Comparison of ENCODE assay signal across 8 cellular contexts in genomic region chr14:22391908-22392307, GRCh38.
A peak's percentile ranks its signal among the peaks of the same experiment; 100 is the strongest.
DNase-seq lines count a peak whose midpoint lies in the region; ATAC-seq and TF ChIP-seq lines count a peak whose summit lies in the region.

No MANE protein-coding gene starts in this region.

- no peaks in the 10 kb centered on the region for H3K36me3 ChIP-seq in testis (ENCODE audit: low read depth, missing control alignments)

- no peak overlapping the region for H4K5ac ChIP-seq in H9 (ENCODE audit: insufficient read length, low read depth, low read length)

- no peak overlapping the region for H2BK15ac ChIP-seq in H9 (ENCODE audit: low read depth, low read length)

- no peaks in the 10 kb centered on the region for H4K20me1 ChIP-seq in H9 (ENCODE audit: control insufficient read depth, insufficient read depth, insufficient read length)

- no peaks in the 10 kb centered on the region for H3K79me2 ChIP-seq in H9 (ENCODE audit: insufficient read depth, low read length)

- H3K9ac ChIP-seq in H9 (ENCODE audit: extremely low read depth, insufficient read length, low read length) = no peak overlapping the region

- no peaks in the 10 kb centered on the region for H3K27me3 ChIP-seq in H9 (ENCODE audit: insufficient read depth, low read length)
- H3K27me3 ChIP-seq in testis = no peaks in the 10 kb centered on the region

- H3K4me1 ChIP-seq in H9 (ENCODE audit: insufficient read depth, low read length) (no peaks in the 10 kb centered on the region), testis (no peaks in the 10 kb centered on the region)

- peak; percentile 67 for DNase-seq in Caki2 (ENCODE audit: low read depth)
- peak; percentile 69 for DNase-seq in H9
- DNase-seq in NCI-H82 treated with DMSO at 0.1 percent for 48 hours (lab: John Stamatoyannopoulos, UW; ENCODE audit: unreplicated experiment) = peak; percentile 3
- peak in 53 of 61 donors; percentile 3 to 81 (median 43) for DNase-seq in caudate nucleus (lab: John Stamatoyannopoulos, UW)
- peak; percentile 81 for DNase-seq in kidney tubule cell (ENCODE audit: low spot score)
- DNase-seq in testis = peak; percentile 68

- H3K27me3 Mint-ChIP-seq in H9 (ENCODE audit: low read depth) = peaks cover 1% of the 10 kb centered on the region

- H4K8ac ChIP-seq in H9 (replicated peaks; ENCODE audit: insufficient read length, low read depth, low read length) = no peak overlapping the region

- no peak overlapping the region; a peak in 1 of 7 replicates for H3K27ac Mint-ChIP-seq in H9

- H3K4me2 ChIP-seq in H9 (ENCODE audit: insufficient read depth, insufficient read length, low read length) = no peak overlapping the region

- no peak overlapping the region for H2BK20ac ChIP-seq in H9 (ENCODE audit: low read depth, low read length, poor library complexity, severe bottlenecking)

- H3K9me3 Mint-ChIP-seq in H9 = no peaks in the 10 kb centered on the region

- H3K23ac ChIP-seq in H9 (ENCODE audit: insufficient read length, low read depth, low read length) = no peak overlapping the region

- no peak overlapping the region for H2BK5ac ChIP-seq in H9 (ENCODE audit: insufficient read length, low read length)

- H3K27ac ChIP-seq in H9 (ENCODE audit: insufficient read length, low read depth, low read length) = no peak overlapping the region
- no peak overlapping the region for H3K27ac ChIP-seq in caudate nucleus (ENCODE audit: low read depth, low read length)
- H3K27ac ChIP-seq in testis = no peak overlapping the region

- no peaks in the 10 kb centered on the region for H3K36me3 Mint-ChIP-seq in H9 (ENCODE audit: insufficient read depth in 1 of 3, low read depth in 3 of 3)

- no peak overlapping the region for H3T11ph ChIP-seq in H9 (ENCODE audit: low read length)

- no peaks in the 10 kb centered on the region for H3K23me2 ChIP-seq in H9 (ENCODE audit: insufficient read length, low read depth, low read length, poor library complexity, severe bottlenecking)

- ATAC-seq in GM18519 (IDR thresholded peaks at IDR 0.05; ENCODE audit: low FRiP score, unreplicated experiment) (no peak), HG02970 (IDR thresholded peaks at IDR 0.05; ENCODE audit: low FRiP score, unreplicated experiment) (no peak)

- H3K9me3 ChIP-seq in H9 (ENCODE audit: control insufficient read depth, low read depth, low read length) = no peaks in the 10 kb centered on the region
- no peaks in the 10 kb centered on the region for H3K9me3 ChIP-seq in testis

- H2BK12ac ChIP-seq in H9 (ENCODE audit: insufficient read length, low read depth, low read length) = no peak overlapping the region

- H3K4me3 ChIP-seq in testis = no peak overlapping the region

- TF ChIP-seq POLR2A in testis (IDR thresholded peaks at IDR 0.05) = no peak

- no peak overlapping the region for H2AK5ac ChIP-seq in H9 (ENCODE audit: insufficient read length, low read length)

- H3K79me1 ChIP-seq in H9 (ENCODE audit: insufficient read depth, low read depth, low read length, poor library complexity, severe bottlenecking) = no peaks in the 10 kb centered on the region

- in situ Hi-C loops in Caki2 (cut with HindIII; ENCODE audit: low pct_unique_long_range_greater_than_20kb, low sequenced_read_pairs) = no loop called here

- peaks cover 0 to 3% of the 10 kb centered on the region in 2 experiments; a peak in 3 of 4 replicates for H3K4me1 Mint-ChIP-seq in H9

- TF ChIP-seq CTCF in H9 (conservative IDR thresholded peaks at IDR 0.05) = peak; percentile 81
- peak; percentile 42 to 47 (median 45) for TF ChIP-seq CTCF in testis (IDR thresholded peaks at IDR 0.05)

- H4K91ac ChIP-seq in H9 (ENCODE audit: insufficient read length, low read depth, low read length) = no peak overlapping the region

- H3K4me3 Mint-ChIP-seq in H9 = no peak overlapping the region

- H3K14ac ChIP-seq in H9 (ENCODE audit: insufficient read depth, low read length) = no peak overlapping the region

- H3K4ac ChIP-seq in H9 (ENCODE audit: low read depth, low read length) = no peak overlapping the region

- no CpG with 5 or more reads among the region's 6 CpGs for whole genome bisulfite sequencing in H9 (ENCODE audit: extremely low coverage, insufficient read length, low lambda C conversion rate)
- 45 to 49% methylated on average over 6 of the region's 6 CpGs for WGBS in testis, 2 donors

- H2AFZ ChIP-seq in H9 (ENCODE audit: low read length) = no peak overlapping the region

- no peak overlapping the region for H3K56ac ChIP-seq in H9 (ENCODE audit: insufficient read length, low read depth, low read length)

- intact Hi-C loops in testis (cut with DNase I; ENCODE audit: low total_unique reads) = loop anchor here (5.0 kb wide), 1 partner anchor 80 kb away; no protein-coding TSS in a partner anchor

- H2BK120ac ChIP-seq in H9 (ENCODE audit: low read depth, low read length, poor library complexity, severe bottlenecking) = no peak overlapping the region

- H3K18ac ChIP-seq in H9 (ENCODE audit: insufficient read length, low read depth, low read length) = no peak overlapping the region

Comparison
In these comparisons a context has a peak if more than half of its experiments do, and no peak if none do; other contexts are left out.
1. DNase-seq: peak in every context shown above with its lines; median percentile 81 in kidney tubule cell; 69 in H9; 68 in testis; 67 in Caki2; 43 in caudate nucleus; 3 in NCI-H82 treated with DMSO at 0.1 percent for 48 hours.